ENCODE assay signal across 24 cellular contexts in the genomic region with DNA sequence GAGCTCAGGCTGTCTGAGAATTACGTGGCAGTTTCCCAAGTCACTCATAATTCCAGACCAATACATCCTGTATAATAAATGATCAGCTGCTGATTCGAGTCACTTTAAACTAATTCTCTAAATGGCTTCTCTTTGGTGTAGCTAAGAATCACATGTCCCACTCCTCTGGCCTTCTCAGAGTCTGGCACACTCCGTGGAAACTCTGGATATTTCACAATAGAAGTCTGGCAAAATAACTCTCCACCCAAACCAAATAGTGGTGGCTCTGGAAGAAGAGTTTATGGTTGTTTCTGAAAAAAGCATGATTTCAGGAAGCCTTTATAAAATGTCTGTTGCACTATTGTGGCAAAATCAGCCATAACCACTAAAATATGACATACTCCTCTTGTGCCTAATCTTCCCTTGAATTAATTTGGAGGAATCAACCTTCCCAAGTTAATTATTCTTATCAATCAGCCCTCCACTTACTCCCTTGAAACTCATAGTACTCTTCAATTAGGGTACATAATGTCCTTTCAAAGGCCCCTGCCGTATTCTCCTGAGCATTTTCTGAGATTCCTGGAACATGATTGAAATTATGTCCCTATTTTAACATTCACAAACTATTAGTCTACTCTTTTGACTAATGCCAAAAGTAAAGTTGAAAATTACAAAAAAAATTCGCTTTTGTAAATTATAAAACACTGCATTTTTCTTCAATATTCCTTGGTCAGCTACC.
DNase-seq lines count a peak whose midpoint lies in the region; ATAC-seq and TF ChIP-seq lines count a peak whose summit lies in the region.
"Had no signal": no experiment of that assay in that cellular context is flagged by ENCODE, and none has a peak within 500 bp of the region (broad histone marks: within the 10 kb centered on the region; RNA-seq: fewer than 3 reads in every experiment).

No MANE protein-coding gene starts in this region.

- DNase-seq in AG08395 (ENCODE audit: low spot score) (peak; percentile 6), ascending aorta (ENCODE audit: low spot score in 2 of 2) (peak; percentile 8 to 73), Right ventricle myocardium superior (no peak), osteoblast (ENCODE audit: insufficient read length, low spot score, missing footprints) (peak; percentile 10), activated gamma-delta T cell (lab: John Stamatoyannopoulos, UW) (no peak), GF-D8 (lab: John Stamatoyannopoulos, UW) (no peak), amygdala (lab: John Stamatoyannopoulos, UW) (no peak), GOT3 (lab: John Stamatoyannopoulos, UW) (no peak)
- DNase-seq: 8988T; activated CD8-positive, alpha-beta T cell treated with anti-CD3 and anti-CD28 coated beads for 36 hours; activated naive CD4-positive, alpha-beta T cell treated with anti-CD3 and anti-CD28 coated beads, Interleukin-2, amount 50 U/mL, for 16 hours; activated T-cell treated with anti-CD3 and anti-CD28 coated beads, Interleukin-2, amount 50 U/mL, for 24 hours; effector memory CD8-positive, alpha-beta T cell; hypothalamus; islet precursor cell; mammary epithelial cell; MM.1S; naive B cell; NCI-H2171; NCI-H524 treated with DMSO at 0.1 percent for 48 hours had no signal

- H3K9me3 ChIP-seq in ascending aorta: no peaks in the 10 kb centered on the region
- H3K9me3 ChIP-seq in osteoblast (ENCODE audit: low read depth, low read length): no peaks in the 10 kb centered on the region
- H3K9me3 ChIP-seq: esophagus muscularis mucosa, ovary had no signal

- H2AFZ ChIP-seq in osteoblast (ENCODE audit: low read length): peak overlapping the region; percentile 59

- ATAC-seq in Right ventricle myocardium superior (ENCODE audit: poor library complexity): peak; percentile 95
- ATAC-seq: activated CD4-positive, CD25-positive, alpha-beta regulatory T cell treated with anti-CD3 and anti-CD28 coated beads, Interleukin-2, amount 50 U/mL, for 24 hours; activated CD8-positive, alpha-beta T cell treated with anti-CD3 and anti-CD28 coated beads for 36 hours; effector memory CD8-positive, alpha-beta T cell; stimulated activated memory B cell treated with anti-CD40 and anti-IgM and Interleukin-4, amounts not matched to agents 10 μg/mL and 1 μg/mL and 100 μg/mL, for 72 hours had no signal

- H3K4me1 ChIP-seq in ascending aorta: no peaks in the 10 kb centered on the region
- H3K4me1 ChIP-seq in osteoblast (ENCODE audit: insufficient read depth, low read length): no peaks in the 10 kb centered on the region
- H3K4me1 ChIP-seq: esophagus muscularis mucosa had no signal

- TF ChIP-seq CTCF in ascending aorta (IDR thresholded peaks at IDR 0.05) (no peak), osteoblast (IDR thresholded peaks at IDR 0.05; ENCODE audit: extremely low read depth, low read depth, low read length) (no peak)

- peak overlapping the region; percentile 61 to 75 for H3K27ac ChIP-seq in ascending aorta
- H3K27ac ChIP-seq in osteoblast (ENCODE audit: low read depth, low read length): no peak overlapping the region
- H3K27ac ChIP-seq: ovary had no signal

- no peaks in the 10 kb centered on the region for H3K79me2 ChIP-seq in osteoblast (ENCODE audit: insufficient read depth, low read length)

- H3K27me3 ChIP-seq in ascending aorta (no peaks in the 10 kb centered on the region), osteoblast (ENCODE audit: insufficient read depth, low read length) (no peaks in the 10 kb centered on the region)
- H3K27me3 ChIP-seq: esophagus muscularis mucosa, ovary had no signal

- H3K36me3 ChIP-seq in ascending aorta (no peaks in the 10 kb centered on the region), osteoblast (ENCODE audit: insufficient read depth, low read length) (no peaks in the 10 kb centered on the region)
- H3K36me3 ChIP-seq: esophagus muscularis mucosa, ovary had no signal

- H4K20me1 ChIP-seq in osteoblast (ENCODE audit: insufficient read depth, low read length): no peaks in the 10 kb centered on the region

- H3K4me3 ChIP-seq in ascending aorta: no peak overlapping the region
- no peak overlapping the region for H3K4me3 ChIP-seq in osteoblast (ENCODE audit: insufficient read depth, low read length)
- H3K4me3 ChIP-seq: esophagus muscularis mucosa, ovary had no signal

- no peak overlapping the region for H3K4me2 ChIP-seq in osteoblast (ENCODE audit: insufficient read depth, low read length)

- intact Hi-C loops in ascending aorta (cut with DNase I) (loop anchor here (10.0 kb wide), 1 partner anchor 588 kb away; no protein-coding TSS in a partner anchor), Right ventricle myocardium superior (cut with DNase I) (no loop called here)

Comparison
In these comparisons a context has a peak if more than half of its experiments do, and no peak if none do; other contexts are left out.
1. DNase-seq: peak in AG08395 (single experiment), ascending aorta (2 of 2) and osteoblast (single experiment); none in Right ventricle myocardium superior (single experiment), activated gamma-delta T cell (single experiment), GF-D8 (single experiment), amygdala (0 of 56) and GOT3 (single experiment).